2 cellular contexts compared by ENCODE assay signal in genomic region chr11:9201372-9202162, GRCh38.
TF ChIP-seq lines count a peak whose summit lies in the region.

No MANE protein-coding gene starts in this region.

TF ChIP-seq in HEK293, 187 proteins besides CTCF, POLR2A, EP300 and RAD21 (continued from another document):
- TF ChIP-seq INSM2 (tag by site-specific recombination; IDR thresholded peaks at IDR 0.05): no peak

TF ChIP-seq in K562, 482 proteins besides CTCF, POLR2A, EP300 and RAD21 (continued from another document and continues in another):
- no peak for TF ChIP-seq HINFP (tag; conservative IDR thresholded peaks at IDR 0.05; ENCODE audit: low read depth)
- TF ChIP-seq RBM17 (IDR thresholded peaks at IDR 0.05; ENCODE audit: borderline replicate concordance, low read depth, low read length): no peak
- no peak for TF ChIP-seq ZNF592 (IDR thresholded peaks at IDR 0.05)
- no peak for TF ChIP-seq ZNF134 (CRISPR knock-in tag; conservative IDR thresholded peaks at IDR 0.05)
- no peak for TF ChIP-seq PHF20 (IDR thresholded peaks at IDR 0.05; ENCODE audit: partially characterized antibody)
- no peak for TF ChIP-seq FOXA1 (IDR thresholded peaks at IDR 0.05; ENCODE audit: borderline replicate concordance)
- TF ChIP-seq PBX2 (CRISPR knock-in tag; IDR thresholded peaks at IDR 0.05; ENCODE audit: low read depth): no peak
- TF ChIP-seq PBX2 (tag; conservative IDR thresholded peaks at IDR 0.05; ENCODE audit: low read depth): no peak
- TF ChIP-seq MNT (conservative IDR thresholded peaks at IDR 0.05): no peak
- TF ChIP-seq POLR3G (IDR thresholded peaks at IDR 0.05; ENCODE audit: extremely low read depth, insufficient read length, insufficient replicate concordance): no peak
- no peak for TF ChIP-seq MCM5 (IDR thresholded peaks at IDR 0.05; ENCODE audit: low read depth)
- TF ChIP-seq KLF6 (CRISPR knock-in tag; IDR thresholded peaks at IDR 0.05; ENCODE audit: borderline replicate concordance): no peak
- TF ChIP-seq RB1 (IDR thresholded peaks at IDR 0.05; ENCODE audit: low read depth): no peak
- TF ChIP-seq FIP1L1 (IDR thresholded peaks at IDR 0.05; ENCODE audit: low read depth, low read length, poor library complexity, severe bottlenecking): no peak
- TF ChIP-seq CAMTA2 (CRISPR knock-in tag; conservative IDR thresholded peaks at IDR 0.05): no peak
- TF ChIP-seq NFIC (IDR thresholded peaks at IDR 0.05): no peak
- no peak for TF ChIP-seq RBM14 (IDR thresholded peaks at IDR 0.05; ENCODE audit: borderline replicate concordance, insufficient read depth, low read depth, low read length)
- no peak for TF ChIP-seq HCFC1 (IDR thresholded peaks at IDR 0.05; ENCODE audit: low read depth, low read length)
- TF ChIP-seq ATF7 (IDR thresholded peaks at IDR 0.05): peak; percentile 33; the same call in 1 of the 2 replicates
- TF ChIP-seq MAFG (tag; conservative IDR thresholded peaks at IDR 0.05): no peak
- no peak for TF ChIP-seq JUND (IDR thresholded peaks at IDR 0.05; ENCODE audit: borderline replicate concordance, low read depth, low read length)
- TF ChIP-seq JUND (tag; IDR thresholded peaks at IDR 0.05; ENCODE audit: borderline replicate concordance, low read depth, low read length): 0 out of 3 replicates have a peak, but pooled peaks have one; percentile 18
- no peak for TF ChIP-seq TRIM28 (IDR thresholded peaks at IDR 0.05)
- no peak for TF ChIP-seq ZNF695 (CRISPR knock-in tag; IDR thresholded peaks at IDR 0.05)
- TF ChIP-seq EP400 (IDR thresholded peaks at IDR 0.05): no peak
- no peak for TF ChIP-seq KDM1A (IDR thresholded peaks at IDR 0.05)
- TF ChIP-seq ZNF280B (CRISPR knock-in tag; IDR thresholded peaks at IDR 0.05): no peak
- peak; percentile 82; the same call in 1 of the 2 replicates for TF ChIP-seq ZNF121 (CRISPR knock-in tag; conservative IDR thresholded peaks at IDR 0.05)
- no peak for TF ChIP-seq TFE3 (CRISPR knock-in tag; IDR thresholded peaks at IDR 0.05)
- TF ChIP-seq HMBOX1 (IDR thresholded peaks at IDR 0.05): peak; percentile 57; the same call in 1 of the 2 replicates
- 0 out of 2 replicates have a peak, but pooled peaks have one; percentile 34 for TF ChIP-seq ATF3 (IDR thresholded peaks at IDR 0.05)
- TF ChIP-seq ATF3 (CRISPR knock-in tag; conservative IDR thresholded peaks at IDR 0.05): no peak
- no peak for TF ChIP-seq CHAMP1 (IDR thresholded peaks at IDR 0.05)
- no peak for TF ChIP-seq ZNF12 (CRISPR knock-in tag; IDR thresholded peaks at IDR 0.05)
- TF ChIP-seq HDAC8 (tag; IDR thresholded peaks at IDR 0.05): no peak
